ENCODE assay signal across 8 cellular contexts in the genomic region with DNA sequence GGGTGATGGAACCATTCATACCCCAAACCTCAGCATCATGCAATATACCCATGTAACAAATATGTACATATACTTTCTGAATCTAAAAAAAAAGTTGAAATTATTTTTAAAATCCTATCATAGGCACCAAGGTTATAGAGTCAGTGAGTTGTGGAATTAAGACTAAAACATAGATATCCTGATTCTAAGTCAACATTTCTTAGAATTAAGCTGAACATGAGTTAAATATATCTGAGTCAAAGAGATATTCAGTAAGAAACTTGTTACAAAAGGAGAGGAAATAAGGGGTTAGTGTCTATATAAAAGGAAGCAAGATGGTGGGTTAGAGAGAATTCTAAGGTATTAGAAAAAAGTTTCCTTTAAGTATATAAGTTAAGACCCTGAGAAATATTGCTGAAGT.
"Had no signal": no experiment of that assay in that cellular context is flagged by ENCODE, and none has a peak within 500 bp of the region (broad histone marks: within the 10 kb centered on the region; RNA-seq: fewer than 3 reads in every experiment).

No MANE protein-coding gene starts in this region.

- DNase-seq: GM23248, GOT3, H7, H9, HCEC 1CT, HFFc6 had no signal

- H3K27ac Mint-ChIP-seq: GM23338, H9, HFFc6 had no signal

- H3K4me1 Mint-ChIP-seq: GM23338 had no signal

- H3K4me3 Mint-ChIP-seq: GM23338, H9, HFFc6 had no signal

- ATAC-seq: GM23338, HCT116 had no signal
